Comparison of ENCODE assay signal across 1 cellular context in the genomic region with DNA sequence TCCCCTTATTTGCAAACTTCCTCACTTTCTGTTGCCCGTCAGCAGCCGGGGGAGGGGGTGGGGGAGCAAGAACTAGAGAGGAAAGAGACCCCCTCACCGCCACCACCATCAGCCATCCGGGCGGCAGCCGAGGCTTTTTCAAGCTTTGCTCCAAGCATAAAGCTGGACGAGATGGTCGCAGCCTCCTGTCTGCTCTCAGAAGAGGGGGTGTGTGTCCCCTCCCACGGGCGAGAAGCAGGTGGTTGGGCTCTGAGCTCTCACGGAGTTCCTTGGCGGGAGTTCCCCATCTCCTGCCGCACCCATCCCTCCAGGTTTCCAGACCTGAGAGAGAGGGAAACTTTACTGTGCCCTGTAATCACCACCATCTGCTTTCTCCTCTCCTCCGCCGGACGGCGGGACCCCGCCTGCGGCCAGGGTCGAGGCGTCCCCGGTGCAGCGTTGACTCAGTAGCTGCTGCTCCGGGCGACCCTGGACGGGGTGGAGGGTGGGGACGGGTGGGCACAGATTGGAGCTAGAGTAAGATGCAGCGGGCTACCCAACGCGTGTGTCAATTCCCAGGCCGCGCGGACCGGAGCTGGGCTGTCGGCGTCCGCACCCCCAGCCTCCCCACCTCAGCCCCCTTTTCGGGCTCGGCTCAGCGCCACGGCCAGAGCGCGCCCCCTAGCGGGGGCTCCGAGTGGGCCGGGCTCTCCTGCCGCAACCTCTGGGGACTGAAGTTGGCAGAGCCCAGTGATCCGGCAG.
TF ChIP-seq lines count a peak whose summit lies in the region.

No MANE protein-coding gene starts in this region.

TF ChIP-seq in GM12878, 131 proteins besides CTCF, POLR2A, EP300 and RAD21:
- TF ChIP-seq CBFB (IDR thresholded peaks at IDR 0.05; ENCODE audit: low read depth) (no peak), LARP7 (IDR thresholded peaks at IDR 0.05) (no peak), SMC3 (IDR thresholded peaks at IDR 0.05; ENCODE audit: borderline replicate concordance, low read length) (peak; percentile 37; the same call in 1 of the 2 replicates), FOXM1 (IDR thresholded peaks at IDR 0.05; ENCODE audit: low read depth, low read length) (no peak), RB1 (IDR thresholded peaks at IDR 0.05; ENCODE audit: borderline replicate concordance) (no peak), TARDBP (IDR thresholded peaks at IDR 0.05; ENCODE audit: borderline replicate concordance) (no peak), MYC (IDR thresholded peaks at IDR 0.05; ENCODE audit: insufficient read depth, insufficient read length, insufficient replicate concordance, low read length, severe bottlenecking) (no peak)
